ENCODE assay signal across 26 cellular contexts in genomic region chr12:127599441-127599840, GRCh38.
"Had no signal": no experiment of that assay in that cellular context is flagged by ENCODE, and none has a peak within 500 bp of the region (broad histone marks: within the 10 kb centered on the region; RNA-seq: fewer than 3 reads in every experiment).

No MANE protein-coding gene starts in this region.

- H3K27ac ChIP-seq: adrenal gland, brain microvascular endothelial cell, PC-9, RWPE1 had no signal

- H3K4me3 ChIP-seq: adrenal gland, K562, PC-9 had no signal

- H3K36me3 ChIP-seq: adrenal gland, brain microvascular endothelial cell had no signal

- ATAC-seq: activated CD8-positive, alpha-beta T cell treated with anti-CD3 and anti-CD28 coated beads, Interleukin-2, amount 10 ng/mL, durations not matched to agents 7 days and 5 days; activated naive CD4-positive, alpha-beta T cell treated with anti-CD3 and anti-CD28 coated beads, Interleukin-2, amount 50 U/mL, for 72 hours; activated T-cell treated with anti-CD3 and anti-CD28 coated beads, Interleukin-2, amount 50 U/mL, for 4 hours; K562; Right ventricle myocardium inferior had no signal

- DNase-seq: activated CD4-positive, alpha-beta T cell treated with anti-CD3 and anti-CD28 coated beads, Interleukin-2, amount 10 ng/mL, durations not matched to agents 24 days and 14 days; activated CD4-positive, alpha-beta T cell treated with anti-CD3 and anti-CD28 coated beads, Interleukin-2, amount 50 U/mL, for 4 hours; activated CD8-positive, alpha-beta T cell treated with anti-CD3 and anti-CD28 coated beads, Interleukin-2, amount 10 ng/mL, durations not matched to agents 7 days and 5 days; activated gamma-delta T cell treated with Interleukin-2 at 50 U/mL for 16 hours; activated naive CD4-positive, alpha-beta T cell treated with anti-CD3 and anti-CD28 coated beads for 36 hours; activated T-cell treated with anti-CD3 and anti-CD28 coated beads, Interleukin-2, amount 50 U/mL, for 4 hours; adrenal gland; brain microvascular endothelial cell; central memory CD4-positive, alpha-beta T cell; NCI-H1092 treated with DMSO at 0.1 percent for 48 hours; NCI-H146; NCI-H187; NCI-H2029 treated with DMSO at 0.1 percent for 48 hours; NCI-H2107; NCI-H226; NCI-H526 treated with DMSO at 0.1 percent for 48 hours; NK-92 treated with Interleukin-12 subunit alpha and Interleukin-12 subunit beta, amount 100 ng/mL, for 24 hours; PC-9; SW 1271; T-helper 1 cell; T-helper 2 cell; T-helper 9 cell had no signal

- H3K4me1 ChIP-seq: adrenal gland had no signal

- H3K27me3 ChIP-seq: adrenal gland, brain microvascular endothelial cell had no signal

- H3K9me3 ChIP-seq: adrenal gland had no signal
